ENCODE assay signal across 8 cellular contexts in the genomic region with DNA sequence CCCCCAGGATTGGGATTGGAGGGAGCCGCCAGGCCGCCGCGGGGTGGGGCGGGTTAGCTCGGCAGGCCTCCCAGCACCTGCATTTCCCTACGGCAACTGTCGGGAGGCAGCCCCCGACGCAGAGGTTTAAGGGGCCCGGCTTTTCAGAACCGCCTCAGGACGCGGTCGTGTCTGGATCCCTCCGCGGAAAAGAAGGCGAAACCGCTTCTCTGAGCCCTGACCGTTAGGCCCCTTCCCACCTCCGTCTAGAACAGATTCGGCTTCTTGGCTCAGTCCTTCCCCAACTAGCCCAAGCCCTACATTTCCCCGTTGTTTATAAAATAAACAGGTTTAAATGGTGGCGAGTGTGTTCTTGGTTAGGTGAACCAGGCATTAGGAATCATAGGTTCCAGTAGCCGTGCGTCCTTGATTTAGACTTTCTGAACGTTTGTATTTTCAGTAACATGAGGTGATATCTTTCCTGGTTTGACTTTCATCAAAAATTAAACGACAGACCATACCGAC. TPM values are rescaled to one million over a fixed set of nuclear protein-coding genes. Genes with fewer than 3 reads are reported as not detected.
DNase-seq lines count a peak whose midpoint lies in the region; FAIRE-seq and TF ChIP-seq lines count a peak whose summit lies in the region.

No MANE protein-coding gene starts in this region.

- TF ChIP-seq POLR2A in GM19193 (IDR thresholded peaks at IDR 0.05; ENCODE audit: extremely low read depth, insufficient read depth, insufficient read length): peak; percentile 60
- no peak for TF ChIP-seq POLR2A in lower leg skin (IDR thresholded peaks at IDR 0.05)
- TF ChIP-seq POLR2A in tibial nerve (IDR thresholded peaks at IDR 0.05): no peak

- FAIRE-seq in bronchial epithelial cell (lab: Jason Lieb, UNC): no peak

- H3K4me3 ChIP-seq in bronchial epithelial cell (ENCODE audit: low read depth, low read length) (peak overlapping the region; percentile 83), lower leg skin (ENCODE audit: low read depth, poor library complexity, severe bottlenecking) (peak overlapping the region; percentile 65), tibial nerve (peak overlapping the region; percentile 82 to 98 (median 84))

- intact Hi-C loops in lower leg skin (cut with DNase I; ENCODE audit: low total_unique reads): no loop called here

- H3K36me3 ChIP-seq in bronchial epithelial cell (ENCODE audit: control insufficient read depth, insufficient read depth, low read length) (peaks cover 24% of the 10 kb centered on the region), tibial nerve (peaks cover 3 to 28% (median 8%) of the 10 kb centered on the region in 3 donors)

- TF ChIP-seq EP300 in tibial nerve (IDR thresholded peaks at IDR 0.05): no peak

- H3K4me1 ChIP-seq in tibial nerve: peaks cover 0 to 61% (median 34%) of the 10 kb centered on the region in 4 donors

- peak overlapping the region; percentile 100 for H3K27ac ChIP-seq in tibial nerve

- TF ChIP-seq CTCF in bronchial epithelial cell (IDR thresholded peaks at IDR 0.05; ENCODE audit: insufficient read depth, low read length, severe bottlenecking): no peak
- no peak for TF ChIP-seq CTCF in lower leg skin (IDR thresholded peaks at IDR 0.05)
- no peak for TF ChIP-seq CTCF in tibial nerve (IDR thresholded peaks at IDR 0.05)

- no peaks in the 10 kb centered on the region for H3K27me3 ChIP-seq in bronchial epithelial cell (ENCODE audit: control insufficient read depth, insufficient read depth, low read length)
- peaks cover 0 to 3% of the 10 kb centered on the region in 2 donors for H3K27me3 ChIP-seq in tibial nerve

- in situ Hi-C loops in ACHN (cut with HindIII; ENCODE audit: low pct_ligation_motif_present, low pct_unique_long_range_greater_than_20kb, low sequenced_read_pairs): no loop called here

- H3K9me3 ChIP-seq in tibial nerve: no peaks in the 10 kb centered on the region

- DNase-seq in ACHN: peak; percentile 40
- peak; percentile 37 for DNase-seq in NCI-H2227 treated with DMSO at 0.1 percent for 48 hours (lab: John Stamatoyannopoulos, UW)
- DNase-seq in bronchial epithelial cell (ENCODE audit: low read depth): no peak
- peak in 1 of 2 donors; percentile 41 for DNase-seq in lower leg skin (ENCODE audit: low spot score in 2 of 2)
- no peak for DNase-seq in tibial nerve (ENCODE audit: low spot score in 2 of 2)
- no peak for DNase-seq in T-helper 9 cell
- no peak for DNase-seq in effector CD4-positive, alpha-beta T cell

- WGBS in lower leg skin, 2 donors: 0% methylated on average over 23 of the region's 29 CpGs
- WGBS in tibial nerve, 2 donors: 0 to 1% methylated on average over 18 to 29 of the region's 29 CpGs

RNA-seq across cellular contexts. Expression of a gene that starts 1.0 kb away (rescaled TPM):
- total RNA-seq in bronchial epithelial cell (846 and 1,277 TPM in 2 replicates), lower leg skin (100 to 1,000 TPM; 202 to 485 (median 346) TPM), tibial nerve (100 to 1,000 TPM; 425 to 660 (median 550) TPM)

Comparison
In these comparisons a context has a peak if more than half of its experiments do, and no peak if none do; other contexts are left out.
1. DNase-seq: peak in ACHN (single experiment) and NCI-H2227 treated with DMSO at 0.1 percent for 48 hours (single experiment); none in bronchial epithelial cell (single experiment), tibial nerve (0 of 2), T-helper 9 cell (single experiment) and effector CD4-positive, alpha-beta T cell (single experiment).
2. Peak in every context shown above with its lines, with median percentiles within 50 percentile points of each other: H3K4me3 ChIP-seq.